Comparison of ENCODE assay signal across 22 cellular contexts in the genomic region with DNA sequence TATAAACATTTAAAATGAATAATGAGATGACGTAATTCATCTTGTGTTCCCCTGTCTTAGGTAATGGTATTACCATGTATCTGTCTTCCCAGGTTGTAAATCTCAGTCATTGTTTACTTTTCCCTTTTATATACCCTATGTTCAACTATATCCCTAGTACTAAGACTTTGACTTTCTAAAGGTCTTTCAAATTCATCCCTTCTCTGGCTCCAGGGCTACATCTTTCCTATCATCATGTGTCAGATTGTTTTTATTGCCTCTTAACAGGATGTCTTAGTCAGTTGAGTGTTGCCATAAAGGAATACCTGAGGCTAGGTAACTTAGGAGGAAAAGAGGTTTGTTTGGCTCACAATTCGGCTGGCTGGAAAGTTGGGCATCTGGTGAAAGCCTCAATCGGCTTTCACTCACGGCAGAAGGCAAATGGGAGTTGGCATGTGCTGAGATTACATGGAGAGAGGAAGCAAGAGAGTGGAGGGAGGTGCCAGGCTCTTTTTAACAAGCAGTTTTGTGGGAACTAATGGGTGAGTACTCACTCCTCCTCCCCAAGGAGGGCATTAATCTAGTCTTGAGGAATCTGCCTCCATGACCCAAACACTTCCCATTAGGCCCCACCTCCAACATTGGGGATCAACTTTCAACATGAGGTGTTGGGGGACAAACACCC. TPM values are rescaled to one million over a fixed set of nuclear protein-coding genes. Genes with fewer than 3 reads are reported as not detected.
DNase-seq lines count a peak whose midpoint lies in the region; ATAC-seq, FAIRE-seq and TF ChIP-seq lines count a peak whose summit lies in the region.
"Had no signal": no experiment of that assay in that cellular context is flagged by ENCODE, and none has a peak within 500 bp of the region (broad histone marks: within the 10 kb centered on the region; RNA-seq: fewer than 3 reads in every experiment).

No MANE protein-coding gene starts in this region.

- dilution Hi-C loops in endothelial cell of umbilical vein (cut with MboI; ENCODE audit: extremely low pct_ligation_motif_present, low sequenced_read_pairs), result no loop called here

- no peaks in the 10 kb centered on the region for H4K20me1 ChIP-seq in endothelial cell of umbilical vein (replicated peaks; ENCODE audit: control insufficient read depth, extremely low read depth, insufficient read depth, low read length)
- H4K20me1 ChIP-seq: BLaER1 had no signal

- DNase-seq in NCI-H226, result peak; percentile 53
- no peak for DNase-seq in endothelial cell of umbilical vein (ENCODE audit: low read depth, low spot score)
- no peak for DNase-seq in nephron progenitor cell
- DNase-seq in mesenteric fat pad (ENCODE audit: low spot score), result no peak
- no peak for DNase-seq in OCI-M1 (lab: John Stamatoyannopoulos, UW)
- DNase-seq: activated CD4-positive, alpha-beta memory T cell treated with anti-CD3 and anti-CD28 coated beads for 36 hours; activated CD4-positive, alpha-beta T cell treated with anti-CD3 and anti-CD28 coated beads for 1 hour; activated CD8-positive, alpha-beta memory T cell treated with anti-CD3 and anti-CD28 coated beads, Interleukin-2, amount 50 U/mL, for 48 hours; activated naive CD4-positive, alpha-beta T cell treated with Interleukin-2 at 50 U/mL for 16 hours; cerebellar nuclear complex; NCI-H146; NCI-H345; stimulated activated CD4-positive, alpha-beta T cell treated with anti-CD3 and anti-CD28 coated beads, Interleukin-2, amount 100 ng/mL, for 48 hours; T-helper 2 cell had no signal

- no peak overlapping the region for H2AFZ ChIP-seq in endothelial cell of umbilical vein (ENCODE audit: low read depth, low read length)

- H3K27ac Mint-ChIP-seq in nephron progenitor cell, result peak overlapping the region; percentile 12
- H3K27ac Mint-ChIP-seq: activated CD4-positive, alpha-beta memory T cell treated with anti-CD3 and anti-CD28 coated beads for 36 hours; activated T-helper 1 cell treated with anti-CD3 and anti-CD28 coated beads, Interleukin-12 subunit alpha, Interleukin-12 subunit beta, Interleukin-2, Interleukin-4 antibody, amounts not matched to agents 30 ng/mL and 10 ng/mL and 1 ng/mL, durations not matched to agents 14 hours and 24 hours and 36 hours had no signal

- H3K9me3 ChIP-seq in HEK293 (ENCODE audit: control insufficient read depth, insufficient read depth, low read depth, low read length), result no peaks in the 10 kb centered on the region
- no peaks in the 10 kb centered on the region for H3K9me3 ChIP-seq in endothelial cell of umbilical vein (replicated peaks; ENCODE audit: control insufficient read depth, insufficient read depth, low read length)
- H3K9me3 ChIP-seq: BLaER1, HAP-1 had no signal

- intact Hi-C loops in endothelial cell of umbilical vein (cut with micrococcal nuclease), result no loop called here

- H3K79me2 ChIP-seq in endothelial cell of umbilical vein (ENCODE audit: control insufficient read depth, insufficient read depth, low read length), result no peaks in the 10 kb centered on the region

- no peak overlapping the region for H3K4me3 Mint-ChIP-seq in nephron progenitor cell
- H3K4me3 Mint-ChIP-seq: activated CD4-positive, alpha-beta memory T cell treated with anti-CD3 and anti-CD28 coated beads for 36 hours; activated T-helper 1 cell treated with anti-CD3 and anti-CD28 coated beads, Interleukin-12 subunit alpha, Interleukin-12 subunit beta, Interleukin-2, Interleukin-4 antibody, amounts not matched to agents 30 ng/mL and 10 ng/mL and 1 ng/mL, durations not matched to agents 14 hours and 24 hours and 36 hours had no signal

- H3K4me1 Mint-ChIP-seq in nephron progenitor cell, result peaks cover 10% of the 10 kb centered on the region

- H3K27ac ChIP-seq in HEK293 (ENCODE audit: extremely low read depth, low read depth, low read length), result no peak overlapping the region
- H3K27ac ChIP-seq in endothelial cell of umbilical vein (ENCODE audit: insufficient read depth, low read depth, low read length), result no peak overlapping the region
- H3K27ac ChIP-seq: BLaER1, HL-60, tibial nerve had no signal

- H3K27me3 Mint-ChIP-seq in nephron progenitor cell (ENCODE audit: low read depth, poor library complexity), result no peaks in the 10 kb centered on the region

- POLR2A ChIA-PET in HEK293 (lab: Yijun Ruan, JAX), result no interaction called here
- POLR2A ChIA-PET in endothelial cell of umbilical vein (lab: Charles Lee), result no interaction called here

- H3K27me3 ChIP-seq in endothelial cell of umbilical vein (ENCODE audit: control insufficient read depth in 2 of 2, insufficient read depth in 2 of 2, low read length in 2 of 2), result no peaks in the 10 kb centered on the region
- H3K27me3 ChIP-seq: BLaER1, tibial nerve had no signal

- ATAC-seq in GM18867 (IDR thresholded peaks at IDR 0.05; ENCODE audit: unreplicated experiment), result no peak

- no peaks in the 10 kb centered on the region for H3K9me1 ChIP-seq in endothelial cell of umbilical vein (replicated peaks; ENCODE audit: control insufficient read depth, extremely low read depth, insufficient read depth, low read length)

- no peak for TF ChIP-seq POLR2A in endothelial cell of umbilical vein (IDR thresholded peaks at IDR 0.05; ENCODE audit: low read depth, low read length)

- no peak overlapping the region for H3K9ac ChIP-seq in endothelial cell of umbilical vein (replicated peaks; ENCODE audit: extremely low read depth, insufficient read depth, low read length)
- H3K9ac ChIP-seq: BLaER1 had no signal

- H3K4me1 ChIP-seq in HEK293 (ENCODE audit: control insufficient read depth, insufficient read depth, low read length) (no peaks in the 10 kb centered on the region), endothelial cell of umbilical vein (ENCODE audit: control insufficient read depth, extremely low read depth, insufficient read depth, low read length) (peaks cover 7% of the 10 kb centered on the region)

- H3K36me3 ChIP-seq in HEK293 (ENCODE audit: control insufficient read depth in 2 of 2, insufficient read depth in 1 of 2, low read length in 2 of 2) (peaks cover 0 to 4% of the 10 kb centered on the region in 2 experiments; a peak in 1 of 3 replicates), endothelial cell of umbilical vein (ENCODE audit: control insufficient read depth in 2 of 2, extremely low read depth in 1 of 2, insufficient read depth in 2 of 2, low read length in 2 of 2) (peaks cover 0 to 2% of the 10 kb centered on the region in 2 experiments)
- H3K36me3 ChIP-seq: BLaER1, HAP-1 had no signal

- H3K4me3 ChIP-seq in HEK293 (ENCODE audit: low read depth, low read length), result no peak overlapping the region
- H3K4me3 ChIP-seq in endothelial cell of umbilical vein (replicated peaks in 1 of 3; ENCODE audit: insufficient read depth in 1 of 3, low read depth in 1 of 3, low read length in 3 of 3), result no peak overlapping the region
- H3K4me3 ChIP-seq: BLaER1, HAP-1, tibial nerve had no signal

- TF ChIP-seq CTCF in HEK293 (tag by site-specific recombination; IDR thresholded peaks at IDR 0.05) (no peak), endothelial cell of umbilical vein (IDR thresholded peaks at IDR 0.05; ENCODE audit: extremely low read depth in 1 of 2, insufficient read depth in 1 of 2, low read depth in 1 of 2, low read length in 2 of 2) (no peak), nephron progenitor cell (IDR thresholded peaks at IDR 0.05) (no peak)

- CTCF ChIA-PET in HEK293 (lab: Yijun Ruan, JAX), result no interaction called here
- CTCF ChIA-PET in endothelial cell of umbilical vein (lab: Charles Lee), result interaction anchor here (0.7 kb wide), 1 partner anchor 45 kb away, joined by 4 read pairs; no protein-coding TSS in a partner anchor

- peak; percentile 18 for FAIRE-seq in endothelial cell of umbilical vein (lab: Jason Lieb, UNC)
- FAIRE-seq: GM12891 had no signal

- peaks cover 25% of the 10 kb centered on the region for H3K9me3 Mint-ChIP-seq in nephron progenitor cell
- H3K9me3 Mint-ChIP-seq: activated T-helper 1 cell treated with anti-CD3 and anti-CD28 coated beads, Interleukin-12 subunit alpha, Interleukin-12 subunit beta, Interleukin-2, Interleukin-4 antibody, amounts not matched to agents 30 ng/mL and 10 ng/mL and 1 ng/mL, durations not matched to agents 14 hours and 24 hours and 36 hours had no signal

- H3K36me3 Mint-ChIP-seq in nephron progenitor cell (ENCODE audit: low read depth), result peaks cover 33% of the 10 kb centered on the region
- H3K36me3 Mint-ChIP-seq: activated CD4-positive, alpha-beta memory T cell treated with anti-CD3 and anti-CD28 coated beads for 36 hours had no signal

- H3K4me2 ChIP-seq in endothelial cell of umbilical vein (ENCODE audit: insufficient read depth, low read length), result no peak overlapping the region
- H3K4me2 ChIP-seq: BLaER1 had no signal

- BruUV-seq in endothelial cell of umbilical vein (replicated peaks; lab: Mats Ljungman, UMichigan), result no TSS peak

TF ChIP-seq in HEK293, 187 proteins besides CTCF, POLR2A, EP300 and RAD21 (continues in another document):
- TF ChIP-seq ZNF175 (tag by site-specific recombination; IDR thresholded peaks at IDR 0.05), result no peak
- TF ChIP-seq ZNF621 (tag by site-specific recombination; IDR thresholded peaks at IDR 0.05), result no peak
- no peak for TF ChIP-seq ZNF169 (tag by site-specific recombination; IDR thresholded peaks at IDR 0.05)
- no peak for TF ChIP-seq ZNF548 (tag by site-specific recombination; IDR thresholded peaks at IDR 0.05)

TF ChIP-seq in endothelial cell of umbilical vein, 7 proteins besides CTCF, POLR2A, EP300 and RAD21:
- TF ChIP-seq JUN (IDR thresholded peaks at IDR 0.05; ENCODE audit: borderline replicate concordance, insufficient read depth, insufficient read length, low read depth), result no peak

RNA-seq across cellular contexts. Expression of a gene that starts 11.6 kb away (rescaled TPM):
- total RNA-seq in endothelial cell of umbilical vein (40.1 and 41.3 TPM in 2 replicates), mesenteric fat pad (77.7 TPM)
- 10.5 and 13.3 TPM in 2 replicates for polyA plus RNA-seq in endothelial cell of umbilical vein
- 18.3 and 22.7 TPM in 2 replicates for polyA plus RNA-seq in endothelial cell of umbilical vein (2011; cell fraction: cytosol; rRNA removed)
- polyA plus RNA-seq in endothelial cell of umbilical vein (2011; cell fraction: nucleus; rRNA removed), result 14.8 and 16.6 TPM in 2 replicates
- polyA plus RNA-seq in endothelial cell of umbilical vein (2012), result 24.6 and 38.2 TPM in 2 replicates
- 20.8 and 22.5 TPM in 2 replicates for polyA minus RNA-seq in endothelial cell of umbilical vein
- 43.5 TPM for polyA minus RNA-seq in endothelial cell of umbilical vein (2011; cell fraction: cytosol; rRNA and poly(A)+ RNA removed)
- polyA minus RNA-seq in endothelial cell of umbilical vein (2011; cell fraction: nucleus; rRNA and poly(A)+ RNA removed), result 11.1 and 12.8 TPM in 2 replicates
